In genomic region chr7:77008000-77008399, GRCh38 we compare ENCODE assay signal across 9 cellular contexts. TPM values are rescaled to one million over a fixed set of nuclear protein-coding genes. Genes with fewer than 3 reads are reported as not detected.
DNase-seq lines count a peak whose midpoint lies in the region; ATAC-seq and TF ChIP-seq lines count a peak whose summit lies in the region.
"Not testable (repeated sequence)": the region's sequence is repeated elsewhere in the genome, so short reads cannot be mapped to it uniquely, and the experiment has no call there.
"Had no signal": no experiment of that assay in that cellular context is flagged by ENCODE, and none has a peak within 500 bp of the region (broad histone marks: within the 10 kb centered on the region; RNA-seq: fewer than 3 reads in every experiment).

No MANE protein-coding gene starts in this region.

- TF ChIP-seq RAD21 in liver (IDR thresholded peaks at IDR 0.05), result peak; percentile 25 to 46

- peak; percentile 83 for ATAC-seq in upper lobe of right lung

- H3K27me3 ChIP-seq in liver (ENCODE audit: control insufficient read depth in 4 of 4, insufficient read depth in 4 of 4, low read length in 3 of 4); prostate gland (replicated peaks; ENCODE audit: insufficient read depth); upper lobe of right lung: not testable (repeated sequence)

- WGBS in liver, result 27% methylated on average over 10 of the region's 10 CpGs
- 14% methylated on average over 10 of the region's 10 CpGs for WGBS in prostate gland

- not testable (repeated sequence) for H3K27ac ChIP-seq in coronary artery
- H3K27ac ChIP-seq in liver (ENCODE audit: low read depth in 1 of 2, low read length in 2 of 2), result peak overlapping the region; percentile 54 to 64
- peak overlapping the region in 1 of 2 donors; percentile 36 for H3K27ac ChIP-seq in prostate gland
- H3K27ac ChIP-seq in upper lobe of right lung, result peak overlapping the region; percentile 24

- peak; percentile 45 for DNase-seq in DMS153 (lab: John Stamatoyannopoulos, UW)
- peak; percentile 29 for DNase-seq in LoVo (ENCODE audit: low spot score)
- peak; percentile 2 for DNase-seq in SHP77 treated with DMSO at 0.1 percent for 48 hours (lab: John Stamatoyannopoulos, UW)
- DNase-seq in coronary artery (ENCODE audit: low spot score), result peak; percentile 73
- DNase-seq in glomerular visceral epithelial cell (ENCODE audit: extremely low spot score), result peak; percentile 19
- peak; percentile 92 for DNase-seq in prostate gland (ENCODE audit: low spot score)
- peak; percentile 92 for DNase-seq in upper lobe of right lung

- TF ChIP-seq CTCF in coronary artery (IDR thresholded peaks at IDR 0.05); liver (IDR thresholded peaks at IDR 0.05; ENCODE audit: low read depth, low read length, missing input control); prostate gland (IDR thresholded peaks at IDR 0.05); upper lobe of right lung (IDR thresholded peaks at IDR 0.05): not testable (repeated sequence)

- intact Hi-C loops in prostate gland (cut with DNase I); upper lobe of right lung (cut with DNase I): not testable (repeated sequence)

- not testable (repeated sequence) for H3K36me3 ChIP-seq in liver (ENCODE audit: control insufficient read depth in 4 of 4, insufficient read depth in 3 of 4, low read depth in 1 of 4, low read length in 3 of 4); prostate gland; upper lobe of right lung

- H3K4me1 ChIP-seq in liver (ENCODE audit: control insufficient read depth in 4 of 4, insufficient read depth in 4 of 4, low read length in 3 of 4); prostate gland (replicated peaks); upper lobe of right lung: not testable (repeated sequence)

- H3K9ac ChIP-seq in liver (ENCODE audit: low read depth in 1 of 2, low read length in 2 of 2), result not testable (repeated sequence)

- H3K9me3 ChIP-seq in liver (ENCODE audit: control insufficient read depth in 4 of 4, low read length in 3 of 4); prostate gland; upper lobe of right lung: not testable (repeated sequence)

- TF ChIP-seq POLR2A in prostate gland (IDR thresholded peaks at IDR 0.05), result not testable (repeated sequence)

- H3K4me3 ChIP-seq in coronary artery; liver (ENCODE audit: low read depth in 1 of 3, low read length in 3 of 3); prostate gland; upper lobe of right lung: not testable (repeated sequence)

TF ChIP-seq in liver, 16 proteins besides CTCF, POLR2A, EP300 and RAD21:
- TF ChIP-seq JUND (IDR thresholded peaks at IDR 0.05), result peak; percentile 37 to 55
- TF ChIP-seq ZBTB33 (IDR thresholded peaks at IDR 0.05), result peak; percentile 36
- peak; percentile 15 for TF ChIP-seq FOXA1 (IDR thresholded peaks at IDR 0.05)
- TF ChIP-seq MAX (IDR thresholded peaks at IDR 0.05), result peak; percentile 40
- TF ChIP-seq HNF4A (conservative IDR thresholded peaks at IDR 0.05), result peak; percentile 65 to 77
- peak; percentile 77 for TF ChIP-seq SP1 (IDR thresholded peaks at IDR 0.05)
- peak; percentile 19 for TF ChIP-seq REST (IDR thresholded peaks at IDR 0.05)
- TF ChIP-seq YY1 (IDR thresholded peaks at IDR 0.05), result peak; percentile 90
- peak; percentile 73 to 80 for TF ChIP-seq RXRA (IDR thresholded peaks at IDR 0.05)
TF ChIP-seq in liver: peak in this region for 9; not testable (repeated sequence) for 7.

RNA-seq across cellular contexts. Expression of gene SPDYE17, which starts 24.2 kb away (rescaled TPM):
- total RNA-seq in liver (not detected), prostate gland (not detected), upper lobe of right lung (not detected)
- polyA plus RNA-seq in liver, result not detected
- total RNA-seq: urinary bladder had no signal
- polyA plus RNA-seq: urinary bladder had no signal

RNA-seq across cellular contexts. Expression of gene SPDYE18, which starts 54.4 kb away (rescaled TPM):
- total RNA-seq in liver, result under 1 TPM; 0.09 to 0.75 TPM
- polyA plus RNA-seq in liver, result under 1 TPM; 0.21 to 0.47 TPM
- 1 to 10 TPM in 1 of 2 donors, not detected in 1; 4.1 TPM for total RNA-seq in prostate gland
- total RNA-seq in upper lobe of right lung, result not detected

Comparison
In these comparisons a context has a peak if more than half of its experiments do, and no peak if none do; other contexts are left out.
1. DNase-seq: peak in every context shown above with its lines; median percentile 92 in prostate gland; 92 in upper lobe of right lung; 73 in coronary artery; 45 in DMS153; 29 in LoVo; 19 in glomerular visceral epithelial cell; 2 in SHP77 treated with DMSO at 0.1 percent for 48 hours.